ENCODE assay signal across 1 cellular context in genomic region chr16:75225678-75226515, GRCh38.
TF ChIP-seq lines count a peak whose summit lies in the region.

No MANE protein-coding gene starts in this region.

TF ChIP-seq in HepG2, 621 proteins besides CTCF, POLR2A, EP300 and RAD21:
- TF ChIP-seq AGO1 (IDR thresholded peaks at IDR 0.05; ENCODE audit: low read depth, low read length, poor library complexity, severe bottlenecking), result peak; percentile 15
- no peak for TF ChIP-seq ZNF331 (CRISPR knock-in tag; IDR thresholded peaks at IDR 0.05)
